Comparison of ENCODE assay signal across 1 cellular context in the genomic region with DNA sequence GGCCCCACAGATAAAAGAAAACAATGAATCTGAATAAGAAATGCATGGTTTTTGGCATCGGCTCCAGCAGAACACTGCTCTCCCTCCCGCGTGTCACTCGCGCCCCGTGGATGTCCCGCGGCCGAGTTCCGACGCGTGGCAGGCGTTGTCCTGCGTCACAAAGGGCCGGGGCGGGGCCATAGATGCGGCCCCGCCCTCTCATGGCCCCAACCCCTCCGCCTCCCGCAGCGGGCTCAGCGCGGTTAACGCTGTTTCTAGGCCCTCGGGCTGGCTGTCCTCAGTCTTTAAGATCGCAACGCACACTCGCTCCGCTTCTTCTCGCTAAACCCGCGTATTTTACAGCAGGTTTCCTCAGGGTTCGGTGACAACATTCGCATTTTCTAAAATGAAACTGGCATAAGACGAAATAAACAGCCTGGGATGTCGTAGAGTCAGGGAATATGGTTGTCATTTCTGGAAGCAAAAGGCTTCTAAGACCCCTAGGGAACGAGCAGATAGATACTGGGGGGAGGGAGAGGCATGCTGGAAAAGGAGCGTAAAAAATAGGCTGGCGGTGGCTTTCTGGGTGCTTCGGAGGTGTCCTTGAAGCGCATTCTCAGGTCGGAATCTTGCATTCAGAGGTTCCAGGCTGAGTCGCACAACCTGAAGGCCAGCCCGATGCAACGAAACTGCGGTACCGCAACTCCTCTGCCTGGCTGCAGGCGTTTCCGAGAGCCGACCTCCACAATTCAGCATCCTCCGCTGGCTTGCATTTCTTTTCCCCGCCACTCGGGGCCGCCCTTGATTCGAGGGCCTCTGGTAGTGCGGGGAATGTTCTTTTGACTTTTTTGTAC.
A peak's percentile ranks its signal among the peaks of the same experiment; 100 is the strongest.
TF ChIP-seq lines count a peak whose summit lies in the region.

TSS of gene FKBP7 (minus strand) at position 159 of the 833 bp plus-strand sequence. CDS start at position 58, 101 bp downstream.

TF ChIP-seq in HepG2, 621 proteins besides CTCF, POLR2A, EP300 and RAD21 (continued from another document and continues in another):
- no peak for TF ChIP-seq ATF5 (CRISPR knock-in tag; IDR thresholded peaks at IDR 0.05; ENCODE audit: low read depth)
- TF ChIP-seq ARHGAP35 (CRISPR knock-in tag; IDR thresholded peaks at IDR 0.05; ENCODE audit: borderline replicate concordance) = 0 out of 2 replicates have a peak, but pooled peaks have one; percentile 36
- TF ChIP-seq, protein P1, sequence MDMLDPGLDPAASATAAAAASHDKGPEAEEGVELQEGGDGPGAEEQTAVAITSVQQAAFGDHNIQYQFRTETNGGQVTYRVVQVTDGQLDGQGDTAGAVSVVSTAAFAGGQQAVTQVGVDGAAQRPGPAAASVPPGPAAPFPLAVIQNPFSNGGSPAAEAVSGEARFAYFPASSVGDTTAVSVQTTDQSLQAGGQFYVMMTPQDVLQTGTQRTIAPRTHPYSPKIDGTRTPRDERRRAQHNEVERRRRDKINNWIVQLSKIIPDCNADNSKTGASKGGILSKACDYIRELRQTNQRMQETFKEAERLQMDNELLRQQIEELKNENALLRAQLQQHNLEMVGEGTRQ (IDR thresholded peaks at IDR 0.05; ENCODE audit: low read depth, low read length) = no peak
- TF ChIP-seq, protein P1 (CRISPR knock-in tag; IDR thresholded peaks at IDR 0.05; ENCODE audit: borderline replicate concordance) = no peak
- TF ChIP-seq, protein P2, sequence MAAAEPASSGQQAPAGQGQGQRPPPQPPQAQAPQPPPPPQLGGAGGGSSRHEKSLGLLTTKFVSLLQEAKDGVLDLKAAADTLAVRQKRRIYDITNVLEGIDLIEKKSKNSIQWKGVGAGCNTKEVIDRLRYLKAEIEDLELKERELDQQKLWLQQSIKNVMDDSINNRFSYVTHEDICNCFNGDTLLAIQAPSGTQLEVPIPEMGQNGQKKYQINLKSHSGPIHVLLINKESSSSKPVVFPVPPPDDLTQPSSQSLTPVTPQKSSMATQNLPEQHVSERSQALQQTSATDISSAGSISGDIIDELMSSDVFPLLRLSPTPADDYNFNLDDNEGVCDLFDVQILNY (CRISPR knock-in tag; conservative IDR thresholded peaks at IDR 0.05) = peak; percentile 70
- TF ChIP-seq LCORL (IDR thresholded peaks at IDR 0.05) = no peak
- TF ChIP-seq LCORL (CRISPR knock-in tag; IDR thresholded peaks at IDR 0.05) = peak; percentile 92
- TF ChIP-seq YY1 (IDR thresholded peaks at IDR 0.05; ENCODE audit: insufficient read depth, insufficient replicate concordance, low read depth, low read length) = peak; percentile 58
- TF ChIP-seq, protein P3, sequence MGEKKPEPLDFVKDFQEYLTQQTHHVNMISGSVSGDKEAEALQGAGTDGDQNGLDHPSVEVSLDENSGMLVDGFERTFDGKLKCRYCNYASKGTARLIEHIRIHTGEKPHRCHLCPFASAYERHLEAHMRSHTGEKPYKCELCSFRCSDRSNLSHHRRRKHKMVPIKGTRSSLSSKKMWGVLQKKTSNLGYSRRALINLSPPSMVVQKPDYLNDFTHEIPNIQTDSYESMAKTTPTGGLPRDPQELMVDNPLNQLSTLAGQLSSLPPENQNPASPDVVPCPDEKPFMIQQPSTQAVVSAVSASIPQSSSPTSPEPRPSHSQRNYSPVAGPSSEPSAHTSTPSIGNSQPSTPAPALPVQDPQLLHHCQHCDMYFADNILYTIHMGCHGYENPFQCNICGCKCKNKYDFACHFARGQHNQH (CRISPR knock-in tag; IDR thresholded peaks at IDR 0.05) = peak; percentile 36
- TF ChIP-seq, protein P4, sequence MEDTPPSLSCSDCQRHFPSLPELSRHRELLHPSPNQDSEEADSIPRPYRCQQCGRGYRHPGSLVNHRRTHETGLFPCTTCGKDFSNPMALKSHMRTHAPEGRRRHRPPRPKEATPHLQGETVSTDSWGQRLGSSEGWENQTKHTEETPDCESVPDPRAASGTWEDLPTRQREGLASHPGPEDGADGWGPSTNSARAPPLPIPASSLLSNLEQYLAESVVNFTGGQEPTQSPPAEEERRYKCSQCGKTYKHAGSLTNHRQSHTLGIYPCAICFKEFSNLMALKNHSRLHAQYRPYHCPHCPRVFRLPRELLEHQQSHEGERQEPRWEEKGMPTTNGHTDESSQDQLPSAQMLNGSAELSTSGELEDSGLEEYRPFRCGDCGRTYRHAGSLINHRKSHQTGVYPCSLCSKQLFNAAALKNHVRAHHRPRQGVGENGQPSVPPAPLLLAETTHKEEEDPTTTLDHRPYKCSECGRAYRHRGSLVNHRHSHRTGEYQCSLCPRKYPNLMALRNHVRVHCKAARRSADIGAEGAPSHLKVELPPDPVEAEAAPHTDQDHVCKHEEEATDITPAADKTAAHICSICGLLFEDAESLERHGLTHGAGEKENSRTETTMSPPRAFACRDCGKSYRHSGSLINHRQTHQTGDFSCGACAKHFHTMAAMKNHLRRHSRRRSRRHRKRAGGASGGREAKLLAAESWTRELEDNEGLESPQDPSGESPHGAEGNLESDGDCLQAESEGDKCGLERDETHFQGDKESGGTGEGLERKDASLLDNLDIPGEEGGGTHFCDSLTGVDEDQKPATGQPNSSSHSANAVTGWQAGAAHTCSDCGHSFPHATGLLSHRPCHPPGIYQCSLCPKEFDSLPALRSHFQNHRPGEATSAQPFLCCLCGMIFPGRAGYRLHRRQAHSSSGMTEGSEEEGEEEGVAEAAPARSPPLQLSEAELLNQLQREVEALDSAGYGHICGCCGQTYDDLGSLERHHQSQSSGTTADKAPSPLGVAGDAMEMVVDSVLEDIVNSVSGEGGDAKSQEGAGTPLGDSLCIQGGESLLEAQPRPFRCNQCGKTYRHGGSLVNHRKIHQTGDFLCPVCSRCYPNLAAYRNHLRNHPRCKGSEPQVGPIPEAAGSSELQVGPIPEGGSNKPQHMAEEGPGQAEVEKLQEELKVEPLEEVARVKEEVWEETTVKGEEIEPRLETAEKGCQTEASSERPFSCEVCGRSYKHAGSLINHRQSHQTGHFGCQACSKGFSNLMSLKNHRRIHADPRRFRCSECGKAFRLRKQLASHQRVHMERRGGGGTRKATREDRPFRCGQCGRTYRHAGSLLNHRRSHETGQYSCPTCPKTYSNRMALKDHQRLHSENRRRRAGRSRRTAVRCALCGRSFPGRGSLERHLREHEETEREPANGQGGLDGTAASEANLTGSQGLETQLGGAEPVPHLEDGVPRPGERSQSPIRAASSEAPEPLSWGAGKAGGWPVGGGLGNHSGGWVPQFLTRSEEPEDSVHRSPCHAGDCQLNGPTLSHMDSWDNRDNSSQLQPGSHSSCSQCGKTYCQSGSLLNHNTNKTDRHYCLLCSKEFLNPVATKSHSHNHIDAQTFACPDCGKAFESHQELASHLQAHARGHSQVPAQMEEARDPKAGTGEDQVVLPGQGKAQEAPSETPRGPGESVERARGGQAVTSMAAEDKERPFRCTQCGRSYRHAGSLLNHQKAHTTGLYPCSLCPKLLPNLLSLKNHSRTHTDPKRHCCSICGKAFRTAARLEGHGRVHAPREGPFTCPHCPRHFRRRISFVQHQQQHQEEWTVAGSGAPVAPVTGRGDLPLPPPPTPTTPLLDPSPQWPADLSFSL (CRISPR knock-in tag; IDR thresholded peaks at IDR 0.05) = peak; percentile 78
- TF ChIP-seq ZNF225 (CRISPR knock-in tag; IDR thresholded peaks at IDR 0.05) = 0 out of 2 replicates have a peak, but pooled peaks have one; percentile 37
- peak; percentile 93 for TF ChIP-seq RBFOX2 (IDR thresholded peaks at IDR 0.05; ENCODE audit: low read depth, low read length)
- no peak for TF ChIP-seq RBAK (CRISPR knock-in tag; IDR thresholded peaks at IDR 0.05)
- TF ChIP-seq ZNF337 (CRISPR knock-in tag; IDR thresholded peaks at IDR 0.05; ENCODE audit: borderline replicate concordance, low read depth) = peak; percentile 80; the same call in 1 of the 2 replicates
- TF ChIP-seq ZBTB8A (CRISPR knock-in tag; IDR thresholded peaks at IDR 0.05; ENCODE audit: borderline replicate concordance, low read depth) = peak; percentile 58; the same call in 1 of the 2 replicates
- peak; percentile 2; the same call in 1 of the 2 replicates for TF ChIP-seq PHF20 (CRISPR knock-in tag; IDR thresholded peaks at IDR 0.05)
- TF ChIP-seq, protein P5, sequence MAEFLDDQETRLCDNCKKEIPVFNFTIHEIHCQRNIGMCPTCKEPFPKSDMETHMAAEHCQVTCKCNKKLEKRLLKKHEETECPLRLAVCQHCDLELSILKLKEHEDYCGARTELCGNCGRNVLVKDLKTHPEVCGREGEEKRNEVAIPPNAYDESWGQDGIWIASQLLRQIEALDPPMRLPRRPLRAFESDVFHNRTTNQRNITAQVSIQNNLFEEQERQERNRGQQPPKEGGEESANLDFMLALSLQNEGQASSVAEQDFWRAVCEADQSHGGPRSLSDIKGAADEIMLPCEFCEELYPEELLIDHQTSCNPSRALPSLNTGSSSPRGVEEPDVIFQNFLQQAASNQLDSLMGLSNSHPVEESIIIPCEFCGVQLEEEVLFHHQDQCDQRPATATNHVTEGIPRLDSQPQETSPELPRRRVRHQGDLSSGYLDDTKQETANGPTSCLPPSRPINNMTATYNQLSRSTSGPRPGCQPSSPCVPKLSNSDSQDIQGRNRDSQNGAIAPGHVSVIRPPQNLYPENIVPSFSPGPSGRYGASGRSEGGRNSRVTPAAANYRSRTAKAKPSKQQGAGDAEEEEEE (CRISPR knock-in tag; IDR thresholded peaks at IDR 0.05; ENCODE audit: borderline replicate concordance) = 0 out of 2 replicates have a peak, but pooled peaks have one; percentile 44
- TF ChIP-seq ESRRA (CRISPR knock-in tag; IDR thresholded peaks at IDR 0.05; ENCODE audit: low read depth) = no peak; the same call in 1 of the 2 replicates
- TF ChIP-seq, protein P6, sequence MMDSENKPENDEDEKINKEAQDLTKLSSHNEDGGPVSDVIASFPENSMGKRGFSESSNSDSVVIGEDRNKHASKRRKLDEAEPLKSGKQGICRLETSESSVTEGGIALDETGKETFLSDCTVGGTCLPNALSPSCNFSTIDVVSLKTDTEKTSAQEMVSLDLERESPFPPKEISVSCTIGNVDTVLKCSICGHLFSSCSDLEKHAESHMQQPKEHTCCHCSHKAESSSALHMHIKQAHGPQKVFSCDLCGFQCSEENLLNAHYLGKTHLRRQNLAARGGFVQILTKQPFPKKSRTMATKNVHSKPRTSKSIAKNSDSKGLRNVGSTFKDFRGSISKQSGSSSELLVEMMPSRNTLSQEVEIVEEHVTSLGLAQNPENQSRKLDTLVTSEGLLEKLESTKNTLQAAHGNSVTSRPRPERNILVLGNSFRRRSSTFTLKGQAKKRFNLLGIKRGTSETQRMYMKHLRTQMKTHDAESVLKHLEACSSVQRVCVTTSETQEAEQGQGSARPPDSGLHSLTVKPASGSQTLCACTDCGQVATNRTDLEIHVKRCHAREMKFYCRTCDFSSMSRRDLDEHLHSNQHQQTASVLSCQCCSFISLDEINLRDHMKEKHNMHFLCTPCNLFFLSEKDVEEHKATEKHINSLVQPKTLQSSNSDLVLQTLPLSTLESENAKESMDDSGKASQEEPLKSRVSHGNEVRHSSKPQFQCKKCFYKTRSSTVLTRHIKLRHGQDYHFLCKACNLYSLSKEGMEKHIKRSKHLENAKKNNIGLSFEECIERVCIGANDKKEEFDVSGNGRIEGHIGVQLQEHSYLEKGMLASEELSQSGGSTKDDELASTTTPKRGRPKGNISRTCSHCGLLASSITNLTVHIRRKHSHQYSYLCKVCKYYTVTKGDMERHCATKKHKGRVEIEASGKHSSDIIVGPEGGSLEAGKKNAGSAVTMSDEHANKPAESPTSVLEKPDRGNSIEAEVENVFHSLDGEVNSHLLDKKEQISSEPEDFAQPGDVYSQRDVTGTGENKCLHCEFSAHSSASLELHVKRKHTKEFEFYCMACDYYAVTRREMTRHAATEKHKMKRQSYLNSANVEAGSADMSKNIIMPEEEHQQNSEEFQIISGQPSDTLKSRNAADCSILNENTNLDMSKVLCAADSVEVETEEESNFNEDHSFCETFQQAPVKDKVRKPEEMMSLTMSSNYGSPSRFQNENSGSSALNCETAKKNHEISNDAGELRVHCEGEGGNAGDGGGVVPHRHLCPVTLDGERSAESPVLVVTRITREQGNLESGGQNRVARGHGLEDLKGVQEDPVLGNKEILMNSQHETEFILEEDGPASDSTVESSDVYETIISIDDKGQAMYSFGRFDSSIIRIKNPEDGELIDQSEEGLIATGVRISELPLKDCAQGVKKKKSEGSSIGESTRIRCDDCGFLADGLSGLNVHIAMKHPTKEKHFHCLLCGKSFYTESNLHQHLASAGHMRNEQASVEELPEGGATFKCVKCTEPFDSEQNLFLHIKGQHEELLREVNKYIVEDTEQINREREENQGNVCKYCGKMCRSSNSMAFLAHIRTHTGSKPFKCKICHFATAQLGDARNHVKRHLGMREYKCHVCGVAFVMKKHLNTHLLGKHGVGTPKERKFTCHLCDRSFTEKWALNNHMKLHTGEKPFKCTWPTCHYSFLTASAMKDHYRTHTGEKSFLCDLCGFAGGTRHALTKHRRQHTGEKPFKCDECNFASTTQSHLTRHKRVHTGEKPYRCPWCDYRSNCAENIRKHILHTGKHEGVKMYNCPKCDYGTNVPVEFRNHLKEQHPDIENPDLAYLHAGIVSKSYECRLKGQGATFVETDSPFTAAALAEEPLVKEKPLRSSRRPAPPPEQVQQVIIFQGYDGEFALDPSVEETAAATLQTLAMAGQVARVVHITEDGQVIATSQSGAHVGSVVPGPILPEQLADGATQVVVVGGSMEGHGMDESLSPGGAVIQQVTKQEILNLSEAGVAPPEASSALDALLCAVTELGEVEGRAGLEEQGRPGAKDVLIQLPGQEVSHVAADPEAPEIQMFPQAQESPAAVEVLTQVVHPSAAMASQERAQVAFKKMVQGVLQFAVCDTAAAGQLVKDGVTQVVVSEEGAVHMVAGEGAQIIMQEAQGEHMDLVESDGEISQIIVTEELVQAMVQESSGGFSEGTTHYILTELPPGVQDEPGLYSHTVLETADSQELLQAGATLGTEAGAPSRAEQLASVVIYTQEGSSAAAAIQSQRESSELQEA (CRISPR knock-in tag; IDR thresholded peaks at IDR 0.05; ENCODE audit: not compliant biosample characterization) = peak; percentile 69
- TF ChIP-seq, protein P7, sequence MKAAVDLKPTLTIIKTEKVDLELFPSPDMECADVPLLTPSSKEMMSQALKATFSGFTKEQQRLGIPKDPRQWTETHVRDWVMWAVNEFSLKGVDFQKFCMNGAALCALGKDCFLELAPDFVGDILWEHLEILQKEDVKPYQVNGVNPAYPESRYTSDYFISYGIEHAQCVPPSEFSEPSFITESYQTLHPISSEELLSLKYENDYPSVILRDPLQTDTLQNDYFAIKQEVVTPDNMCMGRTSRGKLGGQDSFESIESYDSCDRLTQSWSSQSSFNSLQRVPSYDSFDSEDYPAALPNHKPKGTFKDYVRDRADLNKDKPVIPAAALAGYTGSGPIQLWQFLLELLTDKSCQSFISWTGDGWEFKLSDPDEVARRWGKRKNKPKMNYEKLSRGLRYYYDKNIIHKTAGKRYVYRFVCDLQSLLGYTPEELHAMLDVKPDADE (CRISPR knock-in tag; IDR thresholded peaks at IDR 0.05) = peak; percentile 93
- TF ChIP-seq SRSF4 (IDR thresholded peaks at IDR 0.05; ENCODE audit: low read depth, low read length, poor library complexity, severe bottlenecking) = no peak
- peak; percentile 82; the same call in 1 of the 2 replicates for TF ChIP-seq RFXAP (CRISPR knock-in tag; IDR thresholded peaks at IDR 0.05; ENCODE audit: borderline replicate concordance)
- TF ChIP-seq TBL1XR1 (IDR thresholded peaks at IDR 0.05; ENCODE audit: borderline replicate concordance, low read length, partially characterized antibody) = no peak
